ENCODE assay signal across 1 cellular context in the genomic region with DNA sequence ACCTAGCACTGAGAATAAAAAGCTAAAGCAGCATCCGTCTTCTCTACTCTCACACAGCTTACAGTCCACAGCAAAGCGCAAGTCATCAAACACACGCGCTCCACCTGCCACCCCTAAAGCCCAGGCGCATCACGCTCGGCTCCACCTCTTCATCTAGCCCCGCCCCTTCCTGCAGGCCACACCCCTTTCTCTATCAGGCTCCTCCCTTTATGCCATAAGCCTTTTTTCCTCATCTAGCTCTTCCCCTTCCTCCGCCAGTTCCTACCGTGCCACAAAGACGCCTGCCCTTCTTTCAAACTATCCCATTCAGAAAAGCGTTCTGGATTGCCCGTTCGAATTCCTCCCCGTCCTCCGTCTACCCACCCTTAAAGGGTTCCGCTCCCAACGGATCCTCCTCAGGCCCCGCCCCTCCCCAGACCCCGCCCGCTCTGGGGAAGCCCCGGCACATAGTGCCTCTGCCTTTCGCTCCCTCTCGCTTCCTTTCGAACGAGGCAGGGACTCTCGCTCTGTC.
TF ChIP-seq lines count a peak whose summit lies in the region.

No MANE protein-coding gene starts in this region.

TF ChIP-seq in K562, 482 proteins besides CTCF, POLR2A, EP300 and RAD21 (continued from another document and continues in another):
- TF ChIP-seq, protein P1, sequence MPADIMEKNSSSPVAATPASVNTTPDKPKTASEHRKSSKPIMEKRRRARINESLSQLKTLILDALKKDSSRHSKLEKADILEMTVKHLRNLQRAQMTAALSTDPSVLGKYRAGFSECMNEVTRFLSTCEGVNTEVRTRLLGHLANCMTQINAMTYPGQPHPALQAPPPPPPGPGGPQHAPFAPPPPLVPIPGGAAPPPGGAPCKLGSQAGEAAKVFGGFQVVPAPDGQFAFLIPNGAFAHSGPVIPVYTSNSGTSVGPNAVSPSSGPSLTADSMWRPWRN (IDR thresholded peaks at IDR 0.05; ENCODE audit: low read depth), result 0 out of 2 replicates have a peak, but pooled peaks have one; percentile 24
- TF ChIP-seq NBN (IDR thresholded peaks at IDR 0.05; ENCODE audit: low read depth) (no peak; the same call in 1 of the 2 replicates), BRCA1 (IDR thresholded peaks at IDR 0.05) (no peak), BRCA1 (CRISPR knock-in tag; IDR thresholded peaks at IDR 0.05) (no peak), RCOR1 (IDR thresholded peaks at IDR 0.05; ENCODE audit: borderline replicate concordance in 1 of 2, low read depth in 2 of 2, low read length in 2 of 2) (peak in 1 of 2 experiments; percentile 61; a peak in 2 of 4 replicates), TGIF2 (CRISPR knock-in tag; IDR thresholded peaks at IDR 0.05) (no peak; the same call in 1 of the 2 replicates), NCOA1 (IDR thresholded peaks at IDR 0.05; ENCODE audit: low read depth) (peak; percentile 77), E2F3 (CRISPR knock-in tag; IDR thresholded peaks at IDR 0.05) (no peak), ZNF239 (CRISPR knock-in tag; IDR thresholded peaks at IDR 0.05) (no peak), ZNF263 (CRISPR knock-in tag; IDR thresholded peaks at IDR 0.05; ENCODE audit: borderline replicate concordance) (peak; percentile 79), SP2 (IDR thresholded peaks at IDR 0.05; ENCODE audit: extremely low read depth, low read depth, low read length, poor library complexity, severe bottlenecking) (no peak), CC2D1A (IDR thresholded peaks at IDR 0.05) (peak; percentile 60; the same call in 1 of the 2 replicates), SMC3 (conservative IDR thresholded peaks at IDR 0.05; ENCODE audit: insufficient read depth, low read depth, low read length) (0 out of 2 replicates have a peak, but pooled peaks have one; percentile 13), SRF (CRISPR knock-in tag; IDR thresholded peaks at IDR 0.05) (0 out of 4 replicates have a peak, but pooled peaks of 1 of the 2 experiments have one; percentile 21), ZNF224 (CRISPR knock-in tag; IDR thresholded peaks at IDR 0.05) (0 out of 2 replicates have a peak, but pooled peaks have one; percentile 68), C11orf30 (IDR thresholded peaks at IDR 0.05; ENCODE audit: low read depth) (peak; percentile 91), PCBP1 (IDR thresholded peaks at IDR 0.05; ENCODE audit: low read depth, low read length, poor library complexity, severe bottlenecking) (no peak), CTBP1 (IDR thresholded peaks at IDR 0.05; ENCODE audit: borderline replicate concordance) (peak; percentile 23; the same call in 1 of the 2 replicates), NR3C1 (CRISPR knock-in tag; IDR thresholded peaks at IDR 0.05) (no peak; the same call in 1 of the 2 replicates), HIVEP1 (CRISPR knock-in tag; IDR thresholded peaks at IDR 0.05) (no peak), HDAC1 (IDR thresholded peaks at IDR 0.05) (no peak), CBX3 (IDR thresholded peaks at IDR 0.05; ENCODE audit: borderline replicate concordance in 1 of 2, low read length in 2 of 2) (peak in 1 of 2 experiments; percentile 62; a peak in 1 of 3 replicates), TRIM24 (IDR thresholded peaks at IDR 0.05) (peak; percentile 30 to 43; a peak in 2 of 4 replicates), TOE1 (IDR thresholded peaks at IDR 0.05; ENCODE audit: borderline replicate concordance) (peak; percentile 23; the same call in 1 of the 2 replicates), TOE1 (CRISPR knock-in tag; IDR thresholded peaks at IDR 0.05; ENCODE audit: borderline replicate concordance, low read depth) (no peak), FOXK2 (conservative IDR thresholded peaks at IDR 0.05 in 1 of 2, IDR thresholded peaks at IDR 0.05 in 1 of 2; ENCODE audit: low read depth in 2 of 2) (peak in 1 of 2 experiments; percentile 55; a peak in 2 of 4 replicates), ARID1B (IDR thresholded peaks at IDR 0.05) (0 out of 2 replicates have a peak, but pooled peaks have one; percentile 28), SMARCE1 (IDR thresholded peaks at IDR 0.05) (peak; percentile 53; the same call in 1 of the 2 replicates), CREM (IDR thresholded peaks at IDR 0.05; ENCODE audit: low read depth) (peak; percentile 52), DPF2 (IDR thresholded peaks at IDR 0.05) (peak; percentile 59; the same call in 1 of the 2 replicates), KAT7 (CRISPR knock-in tag; IDR thresholded peaks at IDR 0.05; ENCODE audit: borderline replicate concordance) (peak; percentile 72; the same call in 1 of the 2 replicates), HDGF (IDR thresholded peaks at IDR 0.05) (peak; percentile 94; the same call in 1 of the 2 replicates), ILF3 (IDR thresholded peaks at IDR 0.05; ENCODE audit: borderline replicate concordance) (no peak), SIN3A (IDR thresholded peaks at IDR 0.05; ENCODE audit: borderline replicate concordance in 2 of 2, control insufficient read depth in 1 of 2, low read depth in 2 of 2, low read length in 2 of 2) (0 out of 4 replicates have a peak, but pooled peaks of 1 of the 2 experiments have one; percentile 21), NRF1 (conservative IDR thresholded peaks at IDR 0.05 in 1 of 2, IDR thresholded peaks at IDR 0.05 in 1 of 2) (peak; percentile 77 to 83)
- TF ChIP-seq, protein P2, sequence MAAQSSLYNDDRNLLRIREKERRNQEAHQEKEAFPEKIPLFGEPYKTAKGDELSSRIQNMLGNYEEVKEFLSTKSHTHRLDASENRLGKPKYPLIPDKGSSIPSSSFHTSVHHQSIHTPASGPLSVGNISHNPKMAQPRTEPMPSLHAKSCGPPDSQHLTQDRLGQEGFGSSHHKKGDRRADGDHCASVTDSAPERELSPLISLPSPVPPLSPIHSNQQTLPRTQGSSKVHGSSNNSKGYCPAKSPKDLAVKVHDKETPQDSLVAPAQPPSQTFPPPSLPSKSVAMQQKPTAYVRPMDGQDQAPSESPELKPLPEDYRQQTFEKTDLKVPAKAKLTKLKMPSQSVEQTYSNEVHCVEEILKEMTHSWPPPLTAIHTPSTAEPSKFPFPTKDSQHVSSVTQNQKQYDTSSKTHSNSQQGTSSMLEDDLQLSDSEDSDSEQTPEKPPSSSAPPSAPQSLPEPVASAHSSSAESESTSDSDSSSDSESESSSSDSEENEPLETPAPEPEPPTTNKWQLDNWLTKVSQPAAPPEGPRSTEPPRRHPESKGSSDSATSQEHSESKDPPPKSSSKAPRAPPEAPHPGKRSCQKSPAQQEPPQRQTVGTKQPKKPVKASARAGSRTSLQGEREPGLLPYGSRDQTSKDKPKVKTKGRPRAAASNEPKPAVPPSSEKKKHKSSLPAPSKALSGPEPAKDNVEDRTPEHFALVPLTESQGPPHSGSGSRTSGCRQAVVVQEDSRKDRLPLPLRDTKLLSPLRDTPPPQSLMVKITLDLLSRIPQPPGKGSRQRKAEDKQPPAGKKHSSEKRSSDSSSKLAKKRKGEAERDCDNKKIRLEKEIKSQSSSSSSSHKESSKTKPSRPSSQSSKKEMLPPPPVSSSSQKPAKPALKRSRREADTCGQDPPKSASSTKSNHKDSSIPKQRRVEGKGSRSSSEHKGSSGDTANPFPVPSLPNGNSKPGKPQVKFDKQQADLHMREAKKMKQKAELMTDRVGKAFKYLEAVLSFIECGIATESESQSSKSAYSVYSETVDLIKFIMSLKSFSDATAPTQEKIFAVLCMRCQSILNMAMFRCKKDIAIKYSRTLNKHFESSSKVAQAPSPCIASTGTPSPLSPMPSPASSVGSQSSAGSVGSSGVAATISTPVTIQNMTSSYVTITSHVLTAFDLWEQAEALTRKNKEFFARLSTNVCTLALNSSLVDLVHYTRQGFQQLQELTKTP (IDR thresholded peaks at IDR 0.05; ENCODE audit: low read depth in 1 of 2, partially characterized antibody in 2 of 2), result peak in 1 of 2 experiments; percentile 60
- TF ChIP-seq, protein P3, sequence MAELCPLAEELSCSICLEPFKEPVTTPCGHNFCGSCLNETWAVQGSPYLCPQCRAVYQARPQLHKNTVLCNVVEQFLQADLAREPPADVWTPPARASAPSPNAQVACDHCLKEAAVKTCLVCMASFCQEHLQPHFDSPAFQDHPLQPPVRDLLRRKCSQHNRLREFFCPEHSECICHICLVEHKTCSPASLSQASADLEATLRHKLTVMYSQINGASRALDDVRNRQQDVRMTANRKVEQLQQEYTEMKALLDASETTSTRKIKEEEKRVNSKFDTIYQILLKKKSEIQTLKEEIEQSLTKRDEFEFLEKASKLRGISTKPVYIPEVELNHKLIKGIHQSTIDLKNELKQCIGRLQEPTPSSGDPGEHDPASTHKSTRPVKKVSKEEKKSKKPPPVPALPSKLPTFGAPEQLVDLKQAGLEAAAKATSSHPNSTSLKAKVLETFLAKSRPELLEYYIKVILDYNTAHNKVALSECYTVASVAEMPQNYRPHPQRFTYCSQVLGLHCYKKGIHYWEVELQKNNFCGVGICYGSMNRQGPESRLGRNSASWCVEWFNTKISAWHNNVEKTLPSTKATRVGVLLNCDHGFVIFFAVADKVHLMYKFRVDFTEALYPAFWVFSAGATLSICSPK (IDR thresholded peaks at IDR 0.05; ENCODE audit: borderline replicate concordance), result no peak
- TF ChIP-seq, protein P4, sequence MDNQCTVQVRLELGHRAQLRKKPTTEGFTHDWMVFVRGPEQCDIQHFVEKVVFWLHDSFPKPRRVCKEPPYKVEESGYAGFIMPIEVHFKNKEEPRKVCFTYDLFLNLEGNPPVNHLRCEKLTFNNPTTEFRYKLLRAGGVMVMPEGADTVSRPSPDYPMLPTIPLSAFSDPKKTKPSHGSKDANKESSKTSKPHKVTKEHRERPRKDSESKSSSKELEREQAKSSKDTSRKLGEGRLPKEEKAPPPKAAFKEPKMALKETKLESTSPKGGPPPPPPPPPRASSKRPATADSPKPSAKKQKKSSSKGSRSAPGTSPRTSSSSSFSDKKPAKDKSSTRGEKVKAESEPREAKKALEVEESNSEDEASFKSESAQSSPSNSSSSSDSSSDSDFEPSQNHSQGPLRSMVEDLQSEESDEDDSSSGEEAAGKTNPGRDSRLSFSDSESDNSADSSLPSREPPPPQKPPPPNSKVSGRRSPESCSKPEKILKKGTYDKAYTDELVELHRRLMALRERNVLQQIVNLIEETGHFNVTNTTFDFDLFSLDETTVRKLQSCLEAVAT (IDR thresholded peaks at IDR 0.05), result 0 out of 4 replicates have a peak, but pooled peaks of 1 of the 2 experiments have one; percentile 65
- TF ChIP-seq, protein P5, sequence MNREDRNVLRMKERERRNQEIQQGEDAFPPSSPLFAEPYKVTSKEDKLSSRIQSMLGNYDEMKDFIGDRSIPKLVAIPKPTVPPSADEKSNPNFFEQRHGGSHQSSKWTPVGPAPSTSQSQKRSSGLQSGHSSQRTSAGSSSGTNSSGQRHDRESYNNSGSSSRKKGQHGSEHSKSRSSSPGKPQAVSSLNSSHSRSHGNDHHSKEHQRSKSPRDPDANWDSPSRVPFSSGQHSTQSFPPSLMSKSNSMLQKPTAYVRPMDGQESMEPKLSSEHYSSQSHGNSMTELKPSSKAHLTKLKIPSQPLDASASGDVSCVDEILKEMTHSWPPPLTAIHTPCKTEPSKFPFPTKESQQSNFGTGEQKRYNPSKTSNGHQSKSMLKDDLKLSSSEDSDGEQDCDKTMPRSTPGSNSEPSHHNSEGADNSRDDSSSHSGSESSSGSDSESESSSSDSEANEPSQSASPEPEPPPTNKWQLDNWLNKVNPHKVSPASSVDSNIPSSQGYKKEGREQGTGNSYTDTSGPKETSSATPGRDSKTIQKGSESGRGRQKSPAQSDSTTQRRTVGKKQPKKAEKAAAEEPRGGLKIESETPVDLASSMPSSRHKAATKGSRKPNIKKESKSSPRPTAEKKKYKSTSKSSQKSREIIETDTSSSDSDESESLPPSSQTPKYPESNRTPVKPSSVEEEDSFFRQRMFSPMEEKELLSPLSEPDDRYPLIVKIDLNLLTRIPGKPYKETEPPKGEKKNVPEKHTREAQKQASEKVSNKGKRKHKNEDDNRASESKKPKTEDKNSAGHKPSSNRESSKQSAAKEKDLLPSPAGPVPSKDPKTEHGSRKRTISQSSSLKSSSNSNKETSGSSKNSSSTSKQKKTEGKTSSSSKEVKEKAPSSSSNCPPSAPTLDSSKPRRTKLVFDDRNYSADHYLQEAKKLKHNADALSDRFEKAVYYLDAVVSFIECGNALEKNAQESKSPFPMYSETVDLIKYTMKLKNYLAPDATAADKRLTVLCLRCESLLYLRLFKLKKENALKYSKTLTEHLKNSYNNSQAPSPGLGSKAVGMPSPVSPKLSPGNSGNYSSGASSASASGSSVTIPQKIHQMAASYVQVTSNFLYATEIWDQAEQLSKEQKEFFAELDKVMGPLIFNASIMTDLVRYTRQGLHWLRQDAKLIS (CRISPR knock-in tag; IDR thresholded peaks at IDR 0.05), result peak; percentile 52; the same call in 1 of the 2 replicates
- TF ChIP-seq, protein P6, sequence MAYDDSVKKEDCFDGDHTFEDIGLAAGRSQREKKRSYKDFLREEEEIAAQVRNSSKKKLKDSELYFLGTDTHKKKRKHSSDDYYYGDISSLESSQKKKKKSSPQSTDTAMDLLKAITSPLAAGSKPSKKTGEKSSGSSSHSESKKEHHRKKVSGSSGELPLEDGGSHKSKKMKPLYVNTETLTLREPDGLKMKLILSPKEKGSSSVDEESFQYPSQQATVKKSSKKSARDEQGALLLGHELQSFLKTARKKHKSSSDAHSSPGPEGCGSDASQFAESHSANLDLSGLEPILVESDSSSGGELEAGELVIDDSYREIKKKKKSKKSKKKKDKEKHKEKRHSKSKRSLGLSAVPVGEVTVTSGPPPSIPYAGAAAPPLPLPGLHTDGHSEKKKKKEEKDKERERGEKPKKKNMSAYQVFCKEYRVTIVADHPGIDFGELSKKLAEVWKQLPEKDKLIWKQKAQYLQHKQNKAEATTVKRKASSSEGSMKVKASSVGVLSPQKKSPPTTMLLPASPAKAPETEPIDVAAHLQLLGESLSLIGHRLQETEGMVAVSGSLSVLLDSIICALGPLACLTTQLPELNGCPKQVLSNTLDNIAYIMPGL (CRISPR knock-in tag; IDR thresholded peaks at IDR 0.05), result 0 out of 2 replicates have a peak, but pooled peaks have one; percentile 11
- TF ChIP-seq, protein P7, sequence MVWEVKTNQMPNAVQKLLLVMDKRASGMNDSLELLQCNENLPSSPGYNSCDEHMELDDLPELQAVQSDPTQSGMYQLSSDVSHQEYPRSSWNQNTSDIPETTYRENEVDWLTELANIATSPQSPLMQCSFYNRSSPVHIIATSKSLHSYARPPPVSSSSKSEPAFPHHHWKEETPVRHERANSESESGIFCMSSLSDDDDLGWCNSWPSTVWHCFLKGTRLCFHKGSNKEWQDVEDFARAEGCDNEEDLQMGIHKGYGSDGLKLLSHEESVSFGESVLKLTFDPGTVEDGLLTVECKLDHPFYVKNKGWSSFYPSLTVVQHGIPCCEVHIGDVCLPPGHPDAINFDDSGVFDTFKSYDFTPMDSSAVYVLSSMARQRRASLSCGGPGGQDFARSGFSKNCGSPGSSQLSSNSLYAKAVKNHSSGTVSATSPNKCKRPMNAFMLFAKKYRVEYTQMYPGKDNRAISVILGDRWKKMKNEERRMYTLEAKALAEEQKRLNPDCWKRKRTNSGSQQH (CRISPR knock-in tag; IDR thresholded peaks at IDR 0.05), result peak; percentile 55; the same call in 1 of the 2 replicates
- TF ChIP-seq, protein P8, sequence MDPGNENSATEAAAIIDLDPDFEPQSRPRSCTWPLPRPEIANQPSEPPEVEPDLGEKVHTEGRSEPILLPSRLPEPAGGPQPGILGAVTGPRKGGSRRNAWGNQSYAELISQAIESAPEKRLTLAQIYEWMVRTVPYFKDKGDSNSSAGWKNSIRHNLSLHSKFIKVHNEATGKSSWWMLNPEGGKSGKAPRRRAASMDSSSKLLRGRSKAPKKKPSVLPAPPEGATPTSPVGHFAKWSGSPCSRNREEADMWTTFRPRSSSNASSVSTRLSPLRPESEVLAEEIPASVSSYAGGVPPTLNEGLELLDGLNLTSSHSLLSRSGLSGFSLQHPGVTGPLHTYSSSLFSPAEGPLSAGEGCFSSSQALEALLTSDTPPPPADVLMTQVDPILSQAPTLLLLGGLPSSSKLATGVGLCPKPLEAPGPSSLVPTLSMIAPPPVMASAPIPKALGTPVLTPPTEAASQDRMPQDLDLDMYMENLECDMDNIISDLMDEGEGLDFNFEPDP (CRISPR knock-in tag; IDR thresholded peaks at IDR 0.05), result no peak; the same call in 1 of the 2 replicates
- TF ChIP-seq, protein P9, sequence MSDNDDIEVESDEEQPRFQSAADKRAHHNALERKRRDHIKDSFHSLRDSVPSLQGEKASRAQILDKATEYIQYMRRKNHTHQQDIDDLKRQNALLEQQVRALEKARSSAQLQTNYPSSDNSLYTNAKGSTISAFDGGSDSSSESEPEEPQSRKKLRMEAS (CRISPR knock-in tag; IDR thresholded peaks at IDR 0.05), result peak; percentile 56; the same call in 1 of the 2 replicates
